27 cellular contexts compared by ENCODE assay signal in genomic region chr11:32358729-32359128, GRCh38.
DNase-seq lines count a peak whose midpoint lies in the region; ATAC-seq, FAIRE-seq and TF ChIP-seq lines count a peak whose summit lies in the region.
"Had no signal": no experiment of that assay in that cellular context is flagged by ENCODE, and none has a peak within 500 bp of the region (broad histone marks: within the 10 kb centered on the region; RNA-seq: fewer than 3 reads in every experiment).

No MANE protein-coding gene starts in this region.

- no peak for DNase-seq in HepG2 (ENCODE audit: low spot score)
- peak; percentile 20 for DNase-seq in fibroblast of the aortic adventitia (ENCODE audit: low read depth)
- peak; percentile 79 for DNase-seq in nephron progenitor cell
- no peak for DNase-seq in KBM-7
- DNase-seq: activated gamma-delta T cell treated with Interleukin-2 at 50 U/mL for 16 hours; activated naive CD8-positive, alpha-beta T cell treated with anti-CD3 and anti-CD28 coated beads, Interleukin-2, amount 10 ng/mL, durations not matched to agents 7 days and 5 days; activated T-cell treated with anti-CD3 and anti-CD28 coated beads, Interleukin-2, amount 50 U/mL, for 48 hours; Calu3; DND-41; effector CD4-positive, alpha-beta T cell; IMR-90; mesendoderm; NCI-H1694; NCI-H446 treated with DMSO at 0.1 percent for 48 hours; NK-92 treated with Interleukin-12 subunit alpha and Interleukin-12 subunit beta, amount 100 ng/mL, for 24 hours; SK-N-SH; trophoblast cell had no signal

- no peak overlapping the region for H2AFZ ChIP-seq in HepG2 (ENCODE audit: low read length)

- TF ChIP-seq EP300 in HepG2 (IDR thresholded peaks at IDR 0.05; ENCODE audit: low read depth in 2 of 2, low read length in 2 of 2) (no peak), HepG2 (CRISPR knock-in tag; IDR thresholded peaks at IDR 0.05; ENCODE audit: borderline replicate concordance) (no peak)

- FAIRE-seq in HepG2 (lab: Jason Lieb, UNC) = no peak
- FAIRE-seq: TTC549 had no signal

- intact Hi-C loops in HepG2 (cut with micrococcal nuclease; ENCODE audit: unreplicated experiment) = no loop called here

- in situ Hi-C loops in HepG2 (cut with HindIII; ENCODE audit: extremely low pct_ligation_motif_present, low pct_unique_long_range_greater_than_20kb) (no loop called here), KBM-7 (cut with MboI; ENCODE audit: low pct_unique_long_range_greater_than_20kb, low sequenced_read_pairs) (no loop called here)

- H3K4me3 Mint-ChIP-seq in nephron progenitor cell = peak overlapping the region; percentile 26
- H3K4me3 Mint-ChIP-seq: activated naive CD8-positive, alpha-beta T cell treated with anti-CD3 and anti-CD28 coated beads, Interleukin-2, amount 10 ng/mL, durations not matched to agents 7 days and 5 days; CD14-positive monocyte; stimulated activated memory B cell treated with anti-CD40 and anti-IgM and Interleukin-4, amounts not matched to agents 10 μg/mL and 1 μg/mL and 100 μg/mL, for 72 hours; T-helper 1 cell treated with Interleukin-12 subunit alpha and Interleukin-12 subunit beta and Interleukin-4 antibody, amounts not matched to agents 30 μg/mL and 1 μg/mL, for 36 hours had no signal

- TF ChIP-seq CTCF in liver (IDR thresholded peaks at IDR 0.05; ENCODE audit: low read depth, low read length, missing input control) (no peak), HepG2 (CRISPR knock-in tag; IDR thresholded peaks at IDR 0.05) (no peak), fibroblast of the aortic adventitia (IDR thresholded peaks at IDR 0.05; ENCODE audit: insufficient read depth, low read length) (no peak), nephron progenitor cell (IDR thresholded peaks at IDR 0.05) (no peak)

- H3K27me3 ChIP-seq in liver (ENCODE audit: control insufficient read depth in 4 of 4, insufficient read depth in 4 of 4, low read length in 3 of 4) = no peaks in the 10 kb centered on the region
- peaks cover 1 to 35% of the 10 kb centered on the region in 2 experiments; a peak in 2 of 5 replicates for H3K27me3 ChIP-seq in HepG2 (ENCODE audit: control insufficient read depth in 1 of 2, insufficient read depth in 2 of 2, low read length in 2 of 2)
- H3K27me3 ChIP-seq: ascending aorta had no signal

- H3K4me3 ChIP-seq in liver (ENCODE audit: low read depth in 1 of 3, low read length in 3 of 3) (no peak overlapping the region), HepG2 (replicated peaks in 1 of 3; ENCODE audit: insufficient read depth in 1 of 3, low read depth in 2 of 3, low read length in 3 of 3) (no peak overlapping the region), fibroblast of the aortic adventitia (ENCODE audit: low read depth, low read length) (no peak overlapping the region)
- H3K4me3 ChIP-seq: ascending aorta, gastroesophageal sphincter had no signal

- H3K27ac Mint-ChIP-seq in nephron progenitor cell = peak overlapping the region; percentile 91
- H3K27ac Mint-ChIP-seq: activated naive CD8-positive, alpha-beta T cell treated with anti-CD3 and anti-CD28 coated beads, Interleukin-2, amount 10 ng/mL, durations not matched to agents 7 days and 5 days; CD14-positive monocyte; stimulated activated memory B cell treated with anti-CD40 and anti-IgM and Interleukin-4, amounts not matched to agents 10 μg/mL and 1 μg/mL and 100 μg/mL, for 72 hours; T-helper 1 cell treated with Interleukin-12 subunit alpha and Interleukin-12 subunit beta and Interleukin-4 antibody, amounts not matched to agents 30 μg/mL and 1 μg/mL, for 36 hours had no signal

- peaks cover 9% of the 10 kb centered on the region for H3K36me3 Mint-ChIP-seq in nephron progenitor cell (ENCODE audit: low read depth)
- H3K36me3 Mint-ChIP-seq: activated naive CD8-positive, alpha-beta T cell treated with anti-CD3 and anti-CD28 coated beads, Interleukin-2, amount 10 ng/mL, durations not matched to agents 7 days and 5 days; CD14-positive monocyte; stimulated activated memory B cell treated with anti-CD40 and anti-IgM and Interleukin-4, amounts not matched to agents 10 μg/mL and 1 μg/mL and 100 μg/mL, for 72 hours had no signal

- no peak for TF ChIP-seq POLR2A in HepG2 (IDR thresholded peaks at IDR 0.05; ENCODE audit: insufficient read depth in 1 of 2, low read depth in 2 of 2, low read length in 2 of 2)

- H3K36me3 ChIP-seq in liver (ENCODE audit: control insufficient read depth in 4 of 4, insufficient read depth in 3 of 4, low read depth in 1 of 4, low read length in 3 of 4) (no peaks in the 10 kb centered on the region), HepG2 (replicated peaks in 1 of 2; ENCODE audit: control insufficient read depth in 1 of 2, insufficient read depth in 2 of 2, low read length in 2 of 2) (no peaks in the 10 kb centered on the region)
- H3K36me3 ChIP-seq: ascending aorta, gastroesophageal sphincter had no signal

- no TSS peak for BruUV-seq in HepG2 (replicated peaks; lab: Mats Ljungman, UMichigan)

- H3K9me3 ChIP-seq in liver (ENCODE audit: control insufficient read depth in 4 of 4, low read length in 3 of 4) = no peaks in the 10 kb centered on the region
- H3K9me3 ChIP-seq in HepG2 (ENCODE audit: low read length) = no peaks in the 10 kb centered on the region
- H3K9me3 ChIP-seq: ascending aorta, SK-N-SH had no signal

- TF ChIP-seq RAD21 in liver (IDR thresholded peaks at IDR 0.05) (no peak), HepG2 (CRISPR knock-in tag; IDR thresholded peaks at IDR 0.05) (no peak)

- no peaks in the 10 kb centered on the region for H4K20me1 ChIP-seq in HepG2 (ENCODE audit: insufficient read depth, low read length)

- ATAC-seq in HepG2 (no peak), GM18909 (IDR thresholded peaks at IDR 0.05; ENCODE audit: poor library complexity, unreplicated experiment) (no peak), GM21515 (IDR thresholded peaks at IDR 0.05; ENCODE audit: unreplicated experiment) (no peak), HG03439 (IDR thresholded peaks at IDR 0.05; ENCODE audit: unreplicated experiment) (no peak)
- ATAC-seq: gastroesophageal sphincter; stimulated activated memory B cell treated with anti-CD40 and anti-IgM and Interleukin-4, amounts not matched to agents 10 μg/mL and 1 μg/mL and 100 μg/mL, for 72 hours had no signal

- POLR2A ChIA-PET in HepG2 (lab: Yijun Ruan, JAX) = no interaction called here

- H3K4me1 ChIP-seq in liver (ENCODE audit: control insufficient read depth in 4 of 4, insufficient read depth in 4 of 4, low read length in 3 of 4) (no peaks in the 10 kb centered on the region), HepG2 (ENCODE audit: insufficient read depth, low read length) (no peaks in the 10 kb centered on the region)
- H3K4me1 ChIP-seq: ascending aorta, gastroesophageal sphincter had no signal

- H3K9ac ChIP-seq in liver (ENCODE audit: low read depth in 1 of 2, low read length in 2 of 2) = no peak overlapping the region
- no peak overlapping the region for H3K9ac ChIP-seq in HepG2 (ENCODE audit: insufficient read depth, low read depth, low read length)
- H3K9ac ChIP-seq: SK-N-SH had no signal

- H3K79me2 ChIP-seq in HepG2 (ENCODE audit: insufficient read depth, low read length) = no peaks in the 10 kb centered on the region

- peaks cover 31% of the 10 kb centered on the region for H3K9me3 Mint-ChIP-seq in nephron progenitor cell
- H3K9me3 Mint-ChIP-seq: activated naive CD8-positive, alpha-beta T cell treated with anti-CD3 and anti-CD28 coated beads, Interleukin-2, amount 10 ng/mL, durations not matched to agents 7 days and 5 days; stimulated activated memory B cell treated with anti-CD40 and anti-IgM and Interleukin-4, amounts not matched to agents 10 μg/mL and 1 μg/mL and 100 μg/mL, for 72 hours; T-helper 1 cell treated with Interleukin-12 subunit alpha and Interleukin-12 subunit beta and Interleukin-4 antibody, amounts not matched to agents 30 μg/mL and 1 μg/mL, for 36 hours had no signal

- H3K4me1 Mint-ChIP-seq in nephron progenitor cell = peaks cover 69% of the 10 kb centered on the region
- H3K4me1 Mint-ChIP-seq: activated naive CD8-positive, alpha-beta T cell treated with anti-CD3 and anti-CD28 coated beads, Interleukin-2, amount 10 ng/mL, durations not matched to agents 7 days and 5 days; CD14-positive monocyte; stimulated activated memory B cell treated with anti-CD40 and anti-IgM and Interleukin-4, amounts not matched to agents 10 μg/mL and 1 μg/mL and 100 μg/mL, for 72 hours had no signal

- H3K27ac ChIP-seq in liver (ENCODE audit: low read depth in 1 of 2, low read length in 2 of 2) = no peak overlapping the region
- no peak overlapping the region for H3K27ac ChIP-seq in HepG2 (ENCODE audit: extremely low read length, insufficient read depth, low read length)
- H3K27ac ChIP-seq: ascending aorta, gastroesophageal sphincter had no signal

- H3K4me2 ChIP-seq in HepG2 (ENCODE audit: low read depth, low read length) = no peak overlapping the region
- H3K4me2 ChIP-seq: SK-N-SH had no signal

- CTCF ChIA-PET in HepG2 (lab: Yijun Ruan, JAX; ENCODE audit: low intra/inter-chr PET ratio, low total read pairs) = no interaction called here

- H3K27me3 Mint-ChIP-seq in nephron progenitor cell (ENCODE audit: low read depth, poor library complexity) = peaks cover 4% of the 10 kb centered on the region
- H3K27me3 Mint-ChIP-seq: stimulated activated memory B cell treated with anti-CD40 and anti-IgM and Interleukin-4, amounts not matched to agents 10 μg/mL and 1 μg/mL and 100 μg/mL, for 72 hours had no signal

- WGBS in liver = 41% methylated on average over 13 of the region's 13 CpGs
- WGBS in HepG2 (ENCODE audit: low lambda C conversion rate) = 9% methylated on average over 13 of the region's 13 CpGs

TF ChIP-seq in liver, 16 proteins besides CTCF, POLR2A, EP300 and RAD21:
- TF ChIP-seq NR2F2 (IDR thresholded peaks at IDR 0.05) (peak; percentile 52), HNF4A (conservative IDR thresholded peaks at IDR 0.05) (no peak), GABPA (IDR thresholded peaks at IDR 0.05 in 1 of 2, conservative IDR thresholded peaks at IDR 0.05 in 1 of 2) (no peak)
TF ChIP-seq in liver: peak in this region for 1.

TF ChIP-seq in HepG2, 621 proteins besides CTCF, POLR2A, EP300 and RAD21 (continues in another document):
- TF ChIP-seq WIZ (CRISPR knock-in tag; IDR thresholded peaks at IDR 0.05) (no peak), ZNF546 (CRISPR knock-in tag; conservative IDR thresholded peaks at IDR 0.05) (no peak), DBP (CRISPR knock-in tag; IDR thresholded peaks at IDR 0.05; ENCODE audit: not compliant biosample characterization) (no peak), ZNF558 (CRISPR knock-in tag; IDR thresholded peaks at IDR 0.05; ENCODE audit: borderline replicate concordance) (no peak)

Comparison
In these comparisons a context has a peak if more than half of its experiments do, and no peak if none do; other contexts are left out.
1. DNase-seq: peak in fibroblast of the aortic adventitia (single experiment) and nephron progenitor cell (single experiment); none in HepG2 (single experiment) and KBM-7 (single experiment).